Comparison of ENCODE assay signal across 13 cellular contexts in genomic region chr5:150499437-150499956, GRCh38. TPM values are rescaled to one million over a fixed set of nuclear protein-coding genes. Genes with fewer than 3 reads are reported as not detected.
DNase-seq lines count a peak whose midpoint lies in the region; ATAC-seq, FAIRE-seq and TF ChIP-seq lines count a peak whose summit lies in the region.
"Had no signal": no experiment of that assay in that cellular context is flagged by ENCODE, and none has a peak within 500 bp of the region (broad histone marks: within the 10 kb centered on the region; RNA-seq: fewer than 3 reads in every experiment).

No MANE protein-coding gene starts in this region.

- intact Hi-C loops in dorsolateral prefrontal cortex (cut with DNase I): loop anchor here in 1 of 2 donors (10.0 kb wide), 1 partner anchor 585 kb away; the partner anchor contains the start of gene TNIP1

- no peak for FAIRE-seq in H54 (lab: Jason Lieb, UNC)
- FAIRE-seq: HepG2 had no signal

- H3K4me3 ChIP-seq in dorsolateral prefrontal cortex: peak overlapping the region in 7 of 59 donors; percentile 1 to 61 (median 55)
- H3K4me3 ChIP-seq: mucosa of descending colon had no signal

- no peak for TF ChIP-seq CTCF in dorsolateral prefrontal cortex (IDR thresholded peaks at IDR 0.05 in 54 of 56, conservative IDR thresholded peaks at IDR 0.05 in 2 of 56; ENCODE audit: low read depth in 1 of 56, partially characterized antibody in 56 of 56)

- TF ChIP-seq POLR2A in GM18505 (IDR thresholded peaks at IDR 0.05; ENCODE audit: borderline replicate concordance, extremely low read depth, insufficient read depth, insufficient read length) (no peak), H54 (IDR thresholded peaks at IDR 0.05; ENCODE audit: low read depth, low read length) (no peak)

- no peaks in the 10 kb centered on the region for H3K27me3 ChIP-seq in dorsolateral prefrontal cortex

- ATAC-seq in GM18505 (IDR thresholded peaks at IDR 0.05; ENCODE audit: unreplicated experiment): peak; percentile 57
- peak; percentile 56 for ATAC-seq in HG03342 (IDR thresholded peaks at IDR 0.05; ENCODE audit: unreplicated experiment)
- ATAC-seq in HG03097 (IDR thresholded peaks at IDR 0.05; ENCODE audit: low FRiP score, unreplicated experiment): no peak
- no peak for ATAC-seq in GM18502 (IDR thresholded peaks at IDR 0.05; ENCODE audit: poor library complexity, unreplicated experiment)
- ATAC-seq in HG02840 (IDR thresholded peaks at IDR 0.05; ENCODE audit: low FRiP score, unreplicated experiment): no peak
- ATAC-seq: HepG2 had no signal

- DNase-seq in dorsolateral prefrontal cortex: no peak
- peak; percentile 26 for DNase-seq in pons (ENCODE audit: low spot score)
- no peak for DNase-seq in H54 (ENCODE audit: insufficient read length, low spot score)
- DNase-seq: activated CD4-positive, alpha-beta T cell treated with anti-CD3 and anti-CD28 coated beads, Interleukin-2, amount 50 U/mL, for 48 hours; NCI-H345; SK-N-SH had no signal

- peak overlapping the region; percentile 86 to 100 (median 99) for H3K27ac ChIP-seq in dorsolateral prefrontal cortex

RNA-seq across cellular contexts. Expression of gene NDST1, which starts 8.4 kb away (rescaled TPM):
- 100 to 1,000 TPM in 43 of 120 experiments, 10 to 100 TPM in 77; 64.3 to 163 (median 92.5) TPM for total RNA-seq in dorsolateral prefrontal cortex

RNA-seq across cellular contexts. Expression of gene RPS14, which starts 50.0 kb away (rescaled TPM):
- 100 to 1,000 TPM; 441 to 866 (median 635) TPM for total RNA-seq in dorsolateral prefrontal cortex

Comparison
In these comparisons a context has a peak if more than half of its experiments do, and no peak if none do; other contexts are left out.
1. ATAC-seq: peak in GM18505 (single experiment) and HG03342 (single experiment); none in HG03097 (single experiment), GM18502 (single experiment) and HG02840 (single experiment).